ENCODE assay signal across 1 cellular context in genomic region chr16:71461686-71462648, GRCh38.
A peak's percentile ranks its signal among the peaks of the same experiment; 100 is the strongest.
TF ChIP-seq lines count a peak whose summit lies in the region.

TSS of gene ZNF23 (minus strand) at chr16:71462247. CDS start at chr16:71456796, 5,451 bp downstream.

TF ChIP-seq in HCT116, 20 proteins besides CTCF, POLR2A, EP300 and RAD21 (continued from another document):
- TF ChIP-seq REST (IDR thresholded peaks at IDR 0.05; ENCODE audit: low read depth): no peak
- TF ChIP-seq ZNF274 (IDR thresholded peaks at IDR 0.05; ENCODE audit: low read depth, low read length): no peak
- TF ChIP-seq POLR2AphosphoS5 (IDR thresholded peaks at IDR 0.05; ENCODE audit: low read depth, low read length): peak; percentile 95
- TF ChIP-seq MAX (IDR thresholded peaks at IDR 0.05): peak; percentile 85
- TF ChIP-seq SRF (IDR thresholded peaks at IDR 0.05; ENCODE audit: low read depth): peak; percentile 85
- peak; percentile 80 for TF ChIP-seq YY1 (IDR thresholded peaks at IDR 0.05; ENCODE audit: extremely low read depth, insufficient replicate concordance, low read depth, low read length)
- TF ChIP-seq ELF1 (IDR thresholded peaks at IDR 0.05; ENCODE audit: borderline replicate concordance, low read depth): no peak; the same call in 1 of the 2 replicates
- no peak for TF ChIP-seq ATF3 (IDR thresholded peaks at IDR 0.05)
